In genomic region chr9:33166263-33167083, GRCh38 we compare ENCODE assay signal across 8 cellular contexts. TPM values are rescaled to one million over a fixed set of nuclear protein-coding genes. Genes with fewer than 3 reads are reported as not detected.
DNase-seq lines count a peak whose midpoint lies in the region; ATAC-seq and TF ChIP-seq lines count a peak whose summit lies in the region.

No MANE protein-coding gene starts in this region.

- peaks cover 66% of the 10 kb centered on the region for H3K4me1 Mint-ChIP-seq in activated T-cell treated with anti-CD3 and anti-CD28 coated beads, Interleukin-2, amount 50 U/mL, for 72 hours (ENCODE audit: low read depth)

- H3K4me1 ChIP-seq in rectal smooth muscle tissue (ENCODE audit: control insufficient read depth, insufficient read depth, low read length) = peaks cover 18% of the 10 kb centered on the region

- H3K27ac Mint-ChIP-seq in activated T-cell treated with anti-CD3 and anti-CD28 coated beads, Interleukin-2, amount 50 U/mL, for 72 hours = peak overlapping the region; percentile 99

- intact Hi-C loops in Right ventricle myocardium superior (cut with DNase I) = loop anchor here (5.0 to 10.0 kb wide), 2 partner anchors 34 to 62 kb away; no protein-coding TSS in a partner anchor

- DNase-seq in HuH-7.5 (ENCODE audit: low spot score) = peak; percentile 46
- no peak for DNase-seq in activated T-cell treated with anti-CD3 and anti-CD28 coated beads, Interleukin-2, amount 50 U/mL, for 72 hours
- peak; percentile 64 for DNase-seq in Right ventricle myocardium superior
- no peak for DNase-seq in NCI-H2107 treated with DMSO at 0.1 percent for 48 hours (lab: John Stamatoyannopoulos, UW; ENCODE audit: unreplicated experiment)

- no peak for TF ChIP-seq CTCF in C4-2B (conservative IDR thresholded peaks at IDR 0.05)

- peak overlapping the region; percentile 73 for H3K9ac ChIP-seq in rectal smooth muscle tissue (ENCODE audit: low read length)

- no peaks in the 10 kb centered on the region for H3K27me3 Mint-ChIP-seq in activated T-cell treated with anti-CD3 and anti-CD28 coated beads, Interleukin-2, amount 50 U/mL, for 72 hours (ENCODE audit: low read depth)

- H3K36me3 ChIP-seq in rectal smooth muscle tissue (ENCODE audit: control insufficient read depth, insufficient read depth, low read length) = no peaks in the 10 kb centered on the region

- H3K4me3 ChIP-seq in rectal smooth muscle tissue (ENCODE audit: low read length) = peak overlapping the region; percentile 90

- peak overlapping the region; percentile 92 for H3K27ac ChIP-seq in C4-2B
- peak overlapping the region; percentile 93 for H3K27ac ChIP-seq in rectal smooth muscle tissue (ENCODE audit: low read depth, low read length)

- H3K36me3 Mint-ChIP-seq in activated T-cell treated with anti-CD3 and anti-CD28 coated beads, Interleukin-2, amount 50 U/mL, for 72 hours (ENCODE audit: insufficient read depth in 2 of 2) = peaks cover 5 to 6% of the 10 kb centered on the region in 2 donors

- no peaks in the 10 kb centered on the region for H3K9me3 Mint-ChIP-seq in activated T-cell treated with anti-CD3 and anti-CD28 coated beads, Interleukin-2, amount 50 U/mL, for 72 hours

- no peaks in the 10 kb centered on the region for H3K27me3 ChIP-seq in rectal smooth muscle tissue (ENCODE audit: control insufficient read depth, insufficient read depth, low read length)

- H3K4me3 Mint-ChIP-seq in activated T-cell treated with anti-CD3 and anti-CD28 coated beads, Interleukin-2, amount 50 U/mL, for 72 hours = peak overlapping the region; percentile 87 to 96

- ATAC-seq in GM21360 (IDR thresholded peaks at IDR 0.05; ENCODE audit: unreplicated experiment) = peak; percentile 7
- ATAC-seq in activated T-cell treated with anti-CD3 and anti-CD28 coated beads, Interleukin-2, amount 50 U/mL, for 72 hours (replicated peaks in 1 of 2) = peak; percentile 14 to 23
- ATAC-seq in Right ventricle myocardium superior (ENCODE audit: poor library complexity) = peak; percentile 23
- ATAC-seq in GM18867 (IDR thresholded peaks at IDR 0.05; ENCODE audit: unreplicated experiment) = no peak

RNA-seq across cellular contexts. Expression of gene B4GALT1, which starts 0.7 kb away (rescaled TPM):
- total RNA-seq in activated T-cell treated with anti-CD3 and anti-CD28 coated beads, Interleukin-2, amount 50 U/mL, for 72 hours = 10 to 100 TPM; 72.2 to 91.9 TPM
- total RNA-seq in Right ventricle myocardium superior = 41.0 TPM

Comparison
In these comparisons a context has a peak if more than half of its experiments do, and no peak if none do; other contexts are left out.
1. DNase-seq: peak in HuH-7.5 (single experiment) and Right ventricle myocardium superior (single experiment); none in activated T-cell treated with anti-CD3 and anti-CD28 coated beads, Interleukin-2, amount 50 U/mL, for 72 hours (0 of 2) and NCI-H2107 treated with DMSO at 0.1 percent for 48 hours (single experiment).